ENCODE assay signal across 13 cellular contexts in the genomic region with DNA sequence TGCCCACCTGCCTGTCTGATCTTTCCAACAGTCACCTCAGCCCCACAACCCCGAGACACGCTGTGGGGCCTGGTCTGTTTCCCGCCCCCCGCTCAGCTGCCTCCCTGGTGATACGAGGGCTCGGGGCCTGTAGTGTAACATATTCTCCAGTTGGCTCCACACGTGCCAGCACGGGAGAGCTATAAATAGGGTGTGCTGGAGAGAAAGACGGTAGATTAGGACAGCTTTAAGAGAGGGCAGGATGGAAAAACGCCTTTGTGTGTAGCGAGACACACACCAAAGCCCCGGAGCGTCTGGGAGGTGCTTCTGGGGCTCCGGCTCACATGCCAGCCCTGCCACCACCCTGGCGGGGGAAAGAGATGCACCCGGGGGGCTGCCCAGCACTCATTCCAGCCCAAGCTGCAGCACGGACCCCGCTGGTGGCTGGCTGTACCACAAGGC. TPM values are rescaled to one million over a fixed set of nuclear protein-coding genes. Genes with fewer than 3 reads are reported as not detected.
DNase-seq lines count a peak whose midpoint lies in the region; ATAC-seq and TF ChIP-seq lines count a peak whose summit lies in the region.
"Had no signal": no experiment of that assay in that cellular context is flagged by ENCODE, and none has a peak within 500 bp of the region (broad histone marks: within the 10 kb centered on the region; RNA-seq: fewer than 3 reads in every experiment).

No MANE protein-coding gene starts in this region.

- H3K9me3 ChIP-seq in Caco-2 (no peaks in the 10 kb centered on the region), WERI-Rb-1 (ENCODE audit: severe bottlenecking) (no peaks in the 10 kb centered on the region), heart left ventricle (no peaks in the 10 kb centered on the region)

- POLR2A ChIA-PET in Caco-2 (lab: Charles Lee): no interaction called here

- ATAC-seq in heart left ventricle: peak; percentile 51 to 64 (median 57)
- ATAC-seq in GM18502 (IDR thresholded peaks at IDR 0.05; ENCODE audit: poor library complexity, unreplicated experiment): no peak
- ATAC-seq: CD8-positive, alpha-beta T cell; stimulated activated naive CD8-positive, alpha-beta T cell treated with anti-CD3 and anti-CD28 coated beads, Interleukin-15, Interleukin-2, amounts not matched to agents 100 U/mL and 50 U/mL, for 24 hours had no signal

- no peak overlapping the region for H3K4me3 Mint-ChIP-seq in Caco-2 (ENCODE audit: unreplicated experiment)
- H3K4me3 Mint-ChIP-seq: CD8-positive, alpha-beta T cell; central memory CD8-positive, alpha-beta T cell had no signal

- no peak for DNase-seq in Caco-2
- peak; percentile 47 for DNase-seq in WERI-Rb-1
- DNase-seq in heart left ventricle: peak; percentile 62 to 90 (median 74)
- peak; percentile 42 for DNase-seq in retina
- no peak for DNase-seq in dermis blood vessel endothelial cell
- DNase-seq in HCEC 1CT: no peak
- no peak for DNase-seq in NCI-H345 (lab: John Stamatoyannopoulos, UW)
- DNase-seq: NCI-H187 treated with DMSO at 0.1 percent for 48 hours; stimulated activated naive CD8-positive, alpha-beta T cell treated with anti-CD3 and anti-CD28 coated beads, Interleukin-15, Interleukin-2, amounts not matched to agents 100 U/mL and 50 U/mL, for 24 hours had no signal

- H3K9me3 Mint-ChIP-seq in Caco-2 (ENCODE audit: unreplicated experiment): no peaks in the 10 kb centered on the region
- H3K9me3 Mint-ChIP-seq: CD8-positive, alpha-beta T cell; central memory CD8-positive, alpha-beta T cell had no signal

- intact Hi-C loops in Caco-2 (cut with micrococcal nuclease; ENCODE audit: unreplicated experiment): no loop called here
- intact Hi-C loops in heart left ventricle (cut with DNase I): no loop called here

- no peaks in the 10 kb centered on the region; the same call in 1 of the 2 replicates for H3K36me3 ChIP-seq in Caco-2 (ENCODE audit: control insufficient read depth, insufficient read depth, low read length)
- peaks cover 3% of the 10 kb centered on the region; the same call in 1 of the 2 replicates for H3K36me3 ChIP-seq in WERI-Rb-1
- H3K36me3 ChIP-seq in heart left ventricle: peaks cover 0 to 2% (median 0%) of the 10 kb centered on the region in 9 donors

- no peak for TF ChIP-seq CTCF in Caco-2 (IDR thresholded peaks at IDR 0.05; ENCODE audit: insufficient read depth in 1 of 2, low read depth in 1 of 2, low read length in 1 of 2, severe bottlenecking in 1 of 2, unreplicated experiment in 1 of 2)
- no peak for TF ChIP-seq CTCF in WERI-Rb-1 (IDR thresholded peaks at IDR 0.05; ENCODE audit: low read depth, low read length)
- no peak for TF ChIP-seq CTCF in heart left ventricle (IDR thresholded peaks at IDR 0.05)

- peak in 1 of 2 donors; percentile 32 for TF ChIP-seq POLR2A in heart left ventricle (IDR thresholded peaks at IDR 0.05)

- H3K4me3 ChIP-seq in Caco-2 (ENCODE audit: low read depth, low read length) (no peak overlapping the region), WERI-Rb-1 (ENCODE audit: low read depth, low read length) (no peak overlapping the region), heart left ventricle (no peak overlapping the region)

- H3K4me1 Mint-ChIP-seq in Caco-2 (ENCODE audit: low read depth, unreplicated experiment): peaks cover 37% of the 10 kb centered on the region

- BruUV-seq in Caco-2 (replicated peaks; lab: Mats Ljungman, UMichigan): no TSS peak

- CTCF ChIA-PET in Caco-2 (lab: Charles Lee): no interaction called here

- peaks cover 35% of the 10 kb centered on the region for H3K36me3 Mint-ChIP-seq in Caco-2 (ENCODE audit: insufficient read depth, unreplicated experiment)

- H3K4me1 ChIP-seq in Caco-2: peaks cover 44% of the 10 kb centered on the region
- H3K4me1 ChIP-seq in heart left ventricle: peaks cover 8 to 100% (median 96%) of the 10 kb centered on the region in 12 donors

- peak overlapping the region; percentile 89 for H3K27ac Mint-ChIP-seq in Caco-2 (ENCODE audit: unreplicated experiment)
- H3K27ac Mint-ChIP-seq: CD8-positive, alpha-beta T cell had no signal

- H3K27me3 Mint-ChIP-seq in Caco-2 (ENCODE audit: insufficient read depth, unreplicated experiment): no peaks in the 10 kb centered on the region
- H3K27me3 Mint-ChIP-seq: central memory CD8-positive, alpha-beta T cell had no signal

- 44 to 58% (median 56%) methylated on average over 16 to 18 of the region's 18 CpGs for WGBS in heart left ventricle, 4 donors

- H3K27ac ChIP-seq in WERI-Rb-1: peak overlapping the region; percentile 68
- peak overlapping the region; percentile 72 to 98 (median 90) for H3K27ac ChIP-seq in heart left ventricle

- H3K27me3 ChIP-seq in Caco-2 (replicated peaks; ENCODE audit: control insufficient read depth, insufficient read depth, low read length) (no peaks in the 10 kb centered on the region), WERI-Rb-1 (ENCODE audit: insufficient read depth, low read depth, severe bottlenecking) (no peaks in the 10 kb centered on the region), heart left ventricle (no peaks in the 10 kb centered on the region)

RNA-seq across cellular contexts. Expression of a gene that starts 7.4 kb away (rescaled TPM):
- total RNA-seq in Caco-2 (2022) (45.5 and 64.1 TPM in 2 replicates), heart left ventricle (10 to 100 TPM; 51.9 to 90.9 (median 72.2) TPM), dermis blood vessel endothelial cell (19.9 and 20.6 TPM in 2 replicates)
- 10 to 100 TPM; 58.8 to 97.1 TPM for polyA plus RNA-seq in heart left ventricle

RNA-seq across cellular contexts. Expression of a gene that starts 46.9 kb away (rescaled TPM):
- total RNA-seq in Caco-2 (2022) (0.49 and 0.50 TPM in 2 replicates), heart left ventricle (1 to 10 TPM in 8 of 9 donors, under 1 TPM in 1; 0.49 to 6.5 (median 2.7) TPM), dermis blood vessel endothelial cell (1.9 and 7.3 TPM in 2 replicates)
- 1 to 10 TPM in 1 of 2 donors, under 1 TPM in 1; 0.82 to 2.3 TPM for polyA plus RNA-seq in heart left ventricle
- total RNA-seq: activated CD8-positive, alpha-beta memory T cell treated with anti-CD3 and anti-CD28 coated beads for 36 hours had no signal

Comparison
In these comparisons a context has a peak if more than half of its experiments do, and no peak if none do; other contexts are left out.
1. DNase-seq: peak in WERI-Rb-1 (single experiment), heart left ventricle (5 of 5) and retina (single experiment); none in Caco-2 (0 of 2), dermis blood vessel endothelial cell (single experiment), HCEC 1CT (single experiment) and NCI-H345 (single experiment).